Comparison of ENCODE assay signal across 14 cellular contexts in the genomic region with DNA sequence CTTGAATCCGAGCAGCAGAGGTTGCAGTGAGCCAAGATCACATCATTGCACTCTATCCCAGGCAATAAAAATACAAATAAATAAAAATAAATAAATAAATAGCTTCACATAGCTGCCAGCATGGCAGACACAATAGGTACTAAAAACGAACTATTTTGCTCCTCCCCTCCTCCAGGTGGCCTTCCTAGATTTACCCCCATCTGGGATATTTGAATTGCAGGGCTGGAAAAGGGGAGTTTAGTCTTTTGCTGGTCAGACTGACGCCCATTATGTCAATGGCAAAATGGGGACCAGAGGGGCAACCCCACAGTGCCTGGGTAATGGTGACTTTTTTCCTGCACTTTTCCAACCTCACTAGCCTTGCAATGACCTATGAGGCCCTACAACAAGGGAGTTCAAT. TPM values are rescaled to one million over a fixed set of nuclear protein-coding genes. Genes with fewer than 3 reads are reported as not detected.
DNase-seq lines count a peak whose midpoint lies in the region; ATAC-seq and TF ChIP-seq lines count a peak whose summit lies in the region.
"Had no signal": no experiment of that assay in that cellular context is flagged by ENCODE, and none has a peak within 500 bp of the region (broad histone marks: within the 10 kb centered on the region; RNA-seq: fewer than 3 reads in every experiment).

No MANE protein-coding gene starts in this region.

- peak overlapping the region; percentile 99 for H3K27ac Mint-ChIP-seq in CD8-positive, alpha-beta T cell
- H3K27ac Mint-ChIP-seq in activated T-helper 2 cell treated with anti-CD3 and anti-CD28 coated beads, Interferon-gamma antibody, Interleukin-2, Interleukin-4, amounts not matched to agents 10 μg/mL and 5 μg/mL and 100 μg/mL, durations not matched to agents 14 hours and 24 hours and 36 hours, result peak overlapping the region; percentile 98
- peak overlapping the region; percentile 96 to 100 (median 98) for H3K27ac Mint-ChIP-seq in naive thymus-derived CD8-positive, alpha-beta T cell
- H3K27ac Mint-ChIP-seq: nephron had no signal

- H3K9me3 ChIP-seq in BLaER1 treated with 17β-estradiol and CSF1 and Interleukin-3, amounts not matched to agents 10 nM and 100 nM (replicated peaks in 1 of 11), result peaks cover 0 to 4% (median 0%) of the 10 kb centered on the region in 11 experiments; a peak in 1 of 22 replicates
- no peaks in the 10 kb centered on the region for H3K9me3 ChIP-seq in CD8-positive, alpha-beta T cell (ENCODE audit: low read length)
- no peaks in the 10 kb centered on the region for H3K9me3 ChIP-seq in neuronal stem cell (replicated peaks in 1 of 2; ENCODE audit: control insufficient read depth in 2 of 2, insufficient read depth in 1 of 2, low read depth in 1 of 2, low read length in 2 of 2)
- H3K9me3 ChIP-seq: right atrium auricular region had no signal

- POLR2A ChIA-PET in CD8-positive, alpha-beta T cell (lab: Charles Lee), result interaction anchor here (1.0 to 2.6 kb wide), 8 partner anchors 10 to 99 kb away, joined by 3 to 15 read pairs (median 4); partner anchors contain the start of genes MED29, PAF1 and RPS16
- POLR2A ChIA-PET in naive thymus-derived CD8-positive, alpha-beta T cell (lab: Charles Lee), result interaction anchor here (0.8 to 3.0 kb wide), 17 partner anchors 8 to 617 kb away, joined by 3 to 19 read pairs (median 5); partner anchors contain the start of genes EID2B, MED29, PAF1 and PLEKHG2

- H3K4me1 ChIP-seq in BLaER1 treated with 17β-estradiol and CSF1 and Interleukin-3, amounts not matched to agents 10 nM and 100 nM, result peaks cover 78 to 85% (median 83%) of the 10 kb centered on the region in 10 experiments
- peaks cover 49% of the 10 kb centered on the region for H3K4me1 ChIP-seq in CD8-positive, alpha-beta T cell (ENCODE audit: insufficient read depth, low read length)
- H3K4me1 ChIP-seq in neuronal stem cell (ENCODE audit: control insufficient read depth in 2 of 2, insufficient read depth in 1 of 2, low read depth in 1 of 2, low read length in 2 of 2), result peaks cover 5 to 7% of the 10 kb centered on the region in 2 donors

- H3K4me1 Mint-ChIP-seq in CD8-positive, alpha-beta T cell (ENCODE audit: low read depth), result peaks cover 63% of the 10 kb centered on the region
- H3K4me1 Mint-ChIP-seq in activated T-helper 2 cell treated with anti-CD3 and anti-CD28 coated beads, Interferon-gamma antibody, Interleukin-2, Interleukin-4, amounts not matched to agents 10 μg/mL and 5 μg/mL and 100 μg/mL, durations not matched to agents 14 hours and 24 hours and 36 hours (ENCODE audit: low read depth), result peaks cover 44% of the 10 kb centered on the region
- peaks cover 31 to 79% (median 68%) of the 10 kb centered on the region in 4 donors for H3K4me1 Mint-ChIP-seq in naive thymus-derived CD8-positive, alpha-beta T cell

- H3K36me3 ChIP-seq in BLaER1 treated with 17β-estradiol and CSF1 and Interleukin-3, amounts not matched to agents 10 nM and 100 nM, result peaks cover 3 to 30% (median 21%) of the 10 kb centered on the region in 11 experiments; a peak in 17 of 22 replicates
- H3K36me3 ChIP-seq in CD8-positive, alpha-beta T cell (ENCODE audit: insufficient read depth, low read length), result no peaks in the 10 kb centered on the region
- H3K36me3 ChIP-seq in neuronal stem cell (replicated peaks in 1 of 2; ENCODE audit: control insufficient read depth in 2 of 2, insufficient read depth in 2 of 2, low read length in 2 of 2), result no peaks in the 10 kb centered on the region
- H3K36me3 ChIP-seq: right atrium auricular region had no signal

- H3K4me2 ChIP-seq in BLaER1 treated with 17β-estradiol and CSF1 and Interleukin-3, amounts not matched to agents 10 nM and 100 nM, result peak overlapping the region; percentile 45 to 99 (median 79)
- no peak overlapping the region for H3K4me2 ChIP-seq in neuronal stem cell (ENCODE audit: insufficient read depth, low read length, poor library complexity, severe bottlenecking)

- H3K23ac ChIP-seq in neuronal stem cell (ENCODE audit: low read depth, low read length, poor library complexity), result no peak overlapping the region

- no peaks in the 10 kb centered on the region for H3K27me3 Mint-ChIP-seq in CD8-positive, alpha-beta T cell (ENCODE audit: low read depth)
- no peaks in the 10 kb centered on the region for H3K27me3 Mint-ChIP-seq in activated T-helper 2 cell treated with anti-CD3 and anti-CD28 coated beads, Interferon-gamma antibody, Interleukin-2, Interleukin-4, amounts not matched to agents 10 μg/mL and 5 μg/mL and 100 μg/mL, durations not matched to agents 14 hours and 24 hours and 36 hours (ENCODE audit: low read depth)
- H3K27me3 Mint-ChIP-seq in naive thymus-derived CD8-positive, alpha-beta T cell, result no peaks in the 10 kb centered on the region

- no peak overlapping the region for H4K8ac ChIP-seq in neuronal stem cell (ENCODE audit: low read depth, low read length)

- no peak overlapping the region for H3K18ac ChIP-seq in neuronal stem cell (ENCODE audit: low read length)

- no peak for DNase-seq in CD8-positive, alpha-beta T cell
- no peak for DNase-seq in activated T-helper 2 cell treated with anti-CD3 and anti-CD28 coated beads, Interferon-gamma antibody, Interleukin-2, Interleukin-4, amounts not matched to agents 10 μg/mL and 5 μg/mL and 100 μg/mL, durations not matched to agents 14 hours and 24 hours and 36 hours (ENCODE audit: low spot score)
- no peak for DNase-seq in naive thymus-derived CD8-positive, alpha-beta T cell
- DNase-seq in mucosa of gallbladder (ENCODE audit: low spot score) (no peak), OCI-M1 (lab: John Stamatoyannopoulos, UW) (no peak), neuronal stem cell (ENCODE audit: low spot score) (no peak)
- DNase-seq: GM23248, NCI-H1092 treated with DMSO at 0.1 percent for 48 hours, NCI-H2227 treated with DMSO at 0.1 percent for 48 hours had no signal

- H4K91ac ChIP-seq in neuronal stem cell (ENCODE audit: low read depth, low read length, poor library complexity), result no peak overlapping the region

- H4K20me1 ChIP-seq in BLaER1 treated with 17β-estradiol and CSF1 and Interleukin-3, amounts not matched to agents 10 nM and 100 nM, result peaks cover 2 to 25% (median 19%) of the 10 kb centered on the region in 11 experiments; a peak in 20 of 22 replicates

- no peaks in the 10 kb centered on the region for H3K27me3 ChIP-seq in BLaER1 treated with 17β-estradiol and CSF1 and Interleukin-3, amounts not matched to agents 10 nM and 100 nM
- no peaks in the 10 kb centered on the region for H3K27me3 ChIP-seq in CD8-positive, alpha-beta T cell (ENCODE audit: insufficient read depth, low read length)
- H3K27me3 ChIP-seq in neuronal stem cell (ENCODE audit: control insufficient read depth in 3 of 3, insufficient read depth in 3 of 3, low read depth in 1 of 3, low read length in 3 of 3), result no peaks in the 10 kb centered on the region
- H3K27me3 ChIP-seq: right atrium auricular region had no signal

- no peak overlapping the region for H2AK5ac ChIP-seq in neuronal stem cell (ENCODE audit: low read depth, low read length)

- H2BK12ac ChIP-seq in neuronal stem cell (ENCODE audit: low read length), result no peak overlapping the region

- H3K27ac ChIP-seq in BLaER1 treated with 17β-estradiol and CSF1 and Interleukin-3, amounts not matched to agents 10 nM and 100 nM, result peak overlapping the region; percentile 59 to 100 (median 99); a peak in 21 of 22 replicates
- H3K27ac ChIP-seq in CD8-positive, alpha-beta T cell (ENCODE audit: low read depth, low read length), result peak overlapping the region; percentile 83
- no peak overlapping the region for H3K27ac ChIP-seq in neuronal stem cell (replicated peaks; ENCODE audit: low read length)
- H3K27ac ChIP-seq: GM23248 had no signal

- no CpG with 5 or more reads among the region's 3 CpGs for WGBS in neuronal stem cell (ENCODE audit: extremely low coverage in 2 of 2, insufficient read length in 2 of 2, insufficient replicate concordance in 1 of 2), 2 donors

- no peak overlapping the region for H2BK120ac ChIP-seq in neuronal stem cell (ENCODE audit: low read depth, low read length)

- H3K14ac ChIP-seq in neuronal stem cell (ENCODE audit: low read length), result no peak overlapping the region

- peak overlapping the region in 8 of 10 experiments; percentile 72 to 93 (median 86); a peak in 12 of 20 replicates for H3K4me3 ChIP-seq in BLaER1 treated with 17β-estradiol and CSF1 and Interleukin-3, amounts not matched to agents 10 nM and 100 nM
- no peak overlapping the region for H3K4me3 ChIP-seq in CD8-positive, alpha-beta T cell (ENCODE audit: low read depth, low read length)
- no peak overlapping the region for H3K4me3 ChIP-seq in neuronal stem cell (ENCODE audit: low read length in 2 of 2)
- H3K4me3 ChIP-seq: GM23248 had no signal

- no peak for TF ChIP-seq CTCF in CD8-positive, alpha-beta T cell (IDR thresholded peaks at IDR 0.05)

- H3K4ac ChIP-seq in neuronal stem cell (ENCODE audit: low read length), result no peak overlapping the region

- intact Hi-C loops in CD8-positive, alpha-beta T cell (cut with DNase I, micrococcal nuclease), result loop anchor here in 1 of 2 experiments (10.0 kb wide), 1 partner anchor 722 kb away; the partner anchor contains the start of genes EIF3K and MAP4K1
- intact Hi-C loops in activated T-helper 2 cell treated with anti-CD3 and anti-CD28 coated beads, Interferon-gamma antibody, Interleukin-2, Interleukin-4, amounts not matched to agents 10 μg/mL and 5 μg/mL and 100 μg/mL, durations not matched to agents 14 hours and 24 hours and 36 hours (cut with micrococcal nuclease), result no loop called here

- CTCF ChIA-PET in CD8-positive, alpha-beta T cell (lab: Charles Lee), result interaction anchor here (1.1 to 3.1 kb wide), 3 partner anchors 62 to 214 kb away, joined by 4 to 17 read pairs (median 10); no protein-coding TSS in a partner anchor

- H2BK15ac ChIP-seq in neuronal stem cell (ENCODE audit: low read length), result no peak overlapping the region

- no peak overlapping the region for H2BK5ac ChIP-seq in neuronal stem cell (ENCODE audit: low read length)

- ATAC-seq in CD8-positive, alpha-beta T cell, result no peak
- no peak for ATAC-seq in naive thymus-derived CD8-positive, alpha-beta T cell
- no peak for ATAC-seq in GM21529 (IDR thresholded peaks at IDR 0.05; ENCODE audit: unreplicated experiment)

- H3K79me1 ChIP-seq in neuronal stem cell (ENCODE audit: low read depth, low read length), result peaks cover 2% of the 10 kb centered on the region

- H3K9ac ChIP-seq in BLaER1 treated with 17β-estradiol and CSF1 and Interleukin-3, amounts not matched to agents 10 nM and 100 nM, result peak overlapping the region in 9 of 11 experiments; percentile 93 to 100 (median 98); a peak in 16 of 22 replicates
- H3K9ac ChIP-seq in neuronal stem cell (ENCODE audit: low read depth, low read length, poor library complexity), result no peak overlapping the region
- H3K9ac ChIP-seq: GM23248 had no signal

- H3K4me3 Mint-ChIP-seq in CD8-positive, alpha-beta T cell, result peak overlapping the region; percentile 97
- no peak overlapping the region for H3K4me3 Mint-ChIP-seq in activated T-helper 2 cell treated with anti-CD3 and anti-CD28 coated beads, Interferon-gamma antibody, Interleukin-2, Interleukin-4, amounts not matched to agents 10 μg/mL and 5 μg/mL and 100 μg/mL, durations not matched to agents 14 hours and 24 hours and 36 hours (ENCODE audit: low read depth)
- H3K4me3 Mint-ChIP-seq in naive thymus-derived CD8-positive, alpha-beta T cell, result peak overlapping the region; percentile 95 to 100 (median 99)

- H3K9me3 Mint-ChIP-seq in CD8-positive, alpha-beta T cell, result no peaks in the 10 kb centered on the region
- no peaks in the 10 kb centered on the region for H3K9me3 Mint-ChIP-seq in activated T-helper 2 cell treated with anti-CD3 and anti-CD28 coated beads, Interferon-gamma antibody, Interleukin-2, Interleukin-4, amounts not matched to agents 10 μg/mL and 5 μg/mL and 100 μg/mL, durations not matched to agents 14 hours and 24 hours and 36 hours
- H3K9me3 Mint-ChIP-seq in naive thymus-derived CD8-positive, alpha-beta T cell, result no peaks in the 10 kb centered on the region
- H3K9me3 Mint-ChIP-seq: nephron had no signal

- no peak overlapping the region for H2AFZ ChIP-seq in neuronal stem cell (ENCODE audit: low read length)
- H2AFZ ChIP-seq: GM23248 had no signal

- peaks cover 29% of the 10 kb centered on the region for H3K36me3 Mint-ChIP-seq in CD8-positive, alpha-beta T cell
- H3K36me3 Mint-ChIP-seq in activated T-helper 2 cell treated with anti-CD3 and anti-CD28 coated beads, Interferon-gamma antibody, Interleukin-2, Interleukin-4, amounts not matched to agents 10 μg/mL and 5 μg/mL and 100 μg/mL, durations not matched to agents 14 hours and 24 hours and 36 hours (ENCODE audit: low read depth), result peaks cover 30% of the 10 kb centered on the region
- H3K36me3 Mint-ChIP-seq in naive thymus-derived CD8-positive, alpha-beta T cell, result peaks cover 0 to 27% (median 5%) of the 10 kb centered on the region in 3 donors

RNA-seq across cellular contexts. Expression of gene GMFG, which starts 0.6 kb away (rescaled TPM):
- total RNA-seq in CD8-positive, alpha-beta T cell, result 100 to 1,000 TPM; 247 to 248 TPM
- 350 and 364 TPM in 2 replicates for total RNA-seq in activated T-helper 2 cell treated with anti-CD3 and anti-CD28 coated beads, Interferon-gamma antibody, Interleukin-2, Interleukin-4, amounts not matched to agents 10 μg/mL and 5 μg/mL and 100 μg/mL, durations not matched to agents 14 hours and 24 hours and 36 hours
- 100 to 1,000 TPM; 373 to 393 TPM for total RNA-seq in naive thymus-derived CD8-positive, alpha-beta T cell
- polyA plus RNA-seq in naive thymus-derived CD8-positive, alpha-beta T cell, result 1,000 to 10,000 TPM; 1,026 to 1,392 (median 1,316) TPM
- 29.0 TPM for total RNA-seq in mucosa of gallbladder
- 0.38 TPM for polyA plus RNA-seq in neuronal stem cell (2013, experiment 1 of 2)
- polyA plus RNA-seq in neuronal stem cell (2013, experiment 2 of 2), result 0.42 TPM
- total RNA-seq: GM23248 had no signal

RNA-seq across cellular contexts. Expression of gene SAMD4B, which starts 5.7 kb away (rescaled TPM):
- total RNA-seq in CD8-positive, alpha-beta T cell, result 10 to 100 TPM; 68.3 to 78.1 TPM
- 64.0 TPM in 2 replicates for total RNA-seq in activated T-helper 2 cell treated with anti-CD3 and anti-CD28 coated beads, Interferon-gamma antibody, Interleukin-2, Interleukin-4, amounts not matched to agents 10 μg/mL and 5 μg/mL and 100 μg/mL, durations not matched to agents 14 hours and 24 hours and 36 hours
- 10 to 100 TPM; 49.8 to 55.2 TPM for total RNA-seq in naive thymus-derived CD8-positive, alpha-beta T cell
- polyA plus RNA-seq in naive thymus-derived CD8-positive, alpha-beta T cell, result 10 to 100 TPM in 1 of 3 donors, 1 to 10 TPM in 2; 5.4 to 12.3 (median 6.4) TPM
- 106 TPM for total RNA-seq in mucosa of gallbladder
- 135 TPM for polyA plus RNA-seq in neuronal stem cell (2013, experiment 1 of 2)
- polyA plus RNA-seq in neuronal stem cell (2013, experiment 2 of 2), result 135 TPM

RNA-seq across cellular contexts. Expression of gene LRFN1, which starts 15.8 kb away (rescaled TPM):
- total RNA-seq in CD8-positive, alpha-beta T cell, result 1 to 10 TPM; 2.1 to 2.3 TPM
- 4.4 and 4.5 TPM in 2 replicates for total RNA-seq in activated T-helper 2 cell treated with anti-CD3 and anti-CD28 coated beads, Interferon-gamma antibody, Interleukin-2, Interleukin-4, amounts not matched to agents 10 μg/mL and 5 μg/mL and 100 μg/mL, durations not matched to agents 14 hours and 24 hours and 36 hours
- total RNA-seq in naive thymus-derived CD8-positive, alpha-beta T cell, result 10 to 100 TPM; 10.1 TPM
- 1 to 10 TPM; 3.2 to 4.4 (median 3.5) TPM for polyA plus RNA-seq in naive thymus-derived CD8-positive, alpha-beta T cell
- 1.6 TPM for total RNA-seq in mucosa of gallbladder
- 8.3 TPM for polyA plus RNA-seq in neuronal stem cell (2013, experiment 1 of 2)
- polyA plus RNA-seq in neuronal stem cell (2013, experiment 2 of 2), result 7.4 TPM
- total RNA-seq: GM23248 had no signal
- polyA plus RNA-seq: GM23248 had no signal

RNA-seq across cellular contexts. Expression of gene IFNL1, which starts 40.3 kb away (rescaled TPM):
- total RNA-seq in CD8-positive, alpha-beta T cell, result under 1 TPM in 1 of 2 experiments, not detected in 1; 0.38 TPM
- total RNA-seq in activated T-helper 2 cell treated with anti-CD3 and anti-CD28 coated beads, Interferon-gamma antibody, Interleukin-2, Interleukin-4, amounts not matched to agents 10 μg/mL and 5 μg/mL and 100 μg/mL, durations not matched to agents 14 hours and 24 hours and 36 hours, result not detected in 2 replicates
- total RNA-seq in naive thymus-derived CD8-positive, alpha-beta T cell, result not detected
- polyA plus RNA-seq in naive thymus-derived CD8-positive, alpha-beta T cell, result under 1 TPM in 1 of 3 donors, not detected in 2; 0.65 TPM
- total RNA-seq in mucosa of gallbladder, result not detected
- polyA plus RNA-seq in neuronal stem cell (2013, experiment 1 of 2), result not detected
- polyA plus RNA-seq in neuronal stem cell (2013, experiment 2 of 2), result not detected
- total RNA-seq: endothelial cell of umbilical vein, GM23248, right atrium auricular region had no signal
- polyA plus RNA-seq: endothelial cell of umbilical vein, GM23248 had no signal

RNA-seq across cellular contexts. Expression of gene PAF1, which starts 54.4 kb away (rescaled TPM):
- 100 to 1,000 TPM; 109 to 117 TPM for total RNA-seq in CD8-positive, alpha-beta T cell
- 49.5 and 51.1 TPM in 2 replicates for total RNA-seq in activated T-helper 2 cell treated with anti-CD3 and anti-CD28 coated beads, Interferon-gamma antibody, Interleukin-2, Interleukin-4, amounts not matched to agents 10 μg/mL and 5 μg/mL and 100 μg/mL, durations not matched to agents 14 hours and 24 hours and 36 hours
- total RNA-seq in naive thymus-derived CD8-positive, alpha-beta T cell, result 10 to 100 TPM; 44.4 to 47.4 TPM
- polyA plus RNA-seq in naive thymus-derived CD8-positive, alpha-beta T cell, result 10 to 100 TPM; 30.7 to 53.0 (median 43.8) TPM
- total RNA-seq in mucosa of gallbladder, result 50.5 TPM
- polyA plus RNA-seq in neuronal stem cell (2013, experiment 1 of 2), result 29.8 TPM
- 30.0 TPM for polyA plus RNA-seq in neuronal stem cell (2013, experiment 2 of 2)

Comparison
In these comparisons a context has a peak if more than half of its experiments do, and no peak if none do; other contexts are left out.
1. H3K4me3 ChIP-seq: peak in BLaER1 treated with 17β-estradiol and CSF1 and Interleukin-3, amounts not matched to agents 10 nM and 100 nM (8 of 10); none in CD8-positive, alpha-beta T cell (single experiment) and neuronal stem cell (0 of 2).
2. Peak in every context shown above with its lines, with median percentiles within 50 percentile points of each other: H3K27ac Mint-ChIP-seq.